ENCODE assay signal across 8 cellular contexts in the genomic region with DNA sequence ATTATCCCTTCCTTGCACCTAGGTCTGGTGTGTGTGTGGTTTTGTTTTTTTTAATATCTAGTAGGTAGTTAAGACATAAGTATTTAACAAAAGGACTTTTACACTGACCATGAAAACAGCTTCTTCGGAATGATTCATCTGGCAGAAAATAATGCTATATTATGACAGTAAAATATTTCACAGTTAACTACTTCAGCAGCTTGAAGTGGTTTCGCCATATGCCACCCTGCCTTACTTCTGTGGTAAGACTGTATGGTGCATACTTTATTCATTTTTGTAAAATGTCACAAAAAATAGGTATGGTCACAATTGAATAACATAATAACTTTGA. TPM values are rescaled to one million over a fixed set of nuclear protein-coding genes. Genes with fewer than 3 reads are reported as not detected.
DNase-seq lines count a peak whose midpoint lies in the region; ATAC-seq and TF ChIP-seq lines count a peak whose summit lies in the region.

No MANE protein-coding gene starts in this region.

- peak overlapping the region; percentile 88 for H3K4me3 ChIP-seq in HFF-Myc (replicated peaks; ENCODE audit: low read depth, low read length)
- H3K4me3 ChIP-seq in iPS-11a (ENCODE audit: low read depth, low read length): peak overlapping the region; percentile 75

- no peak for TF ChIP-seq CTCF in HFF-Myc (IDR thresholded peaks at IDR 0.05; ENCODE audit: low read depth, low read length, missing control alignments)

- POLR2A ChIA-PET in activated CD8-positive, alpha-beta T cell treated with anti-CD3 and anti-CD28 coated beads, Interleukin-2, amount 10 ng/mL, durations not matched to agents 7 days and 5 days (lab: Charles Lee): interaction anchor here (0.6 kb wide), 1 partner anchor 258 kb away, joined by 3 read pairs; no protein-coding TSS in a partner anchor

- H3K4me1 Mint-ChIP-seq in activated CD8-positive, alpha-beta T cell treated with anti-CD3 and anti-CD28 coated beads, Interleukin-2, amount 10 ng/mL, durations not matched to agents 7 days and 5 days (ENCODE audit: low read depth): peaks cover 26% of the 10 kb centered on the region
- peaks cover 21% of the 10 kb centered on the region for H3K4me1 Mint-ChIP-seq in stimulated activated effector memory CD8-positive, alpha-beta T cell treated with anti-CD3 and anti-CD28 coated beads, Interleukin-12 subunit alpha, Interleukin-12 subunit beta, amount 100 ng/mL, for 72 hours

- H3K4me3 Mint-ChIP-seq in activated CD8-positive, alpha-beta T cell treated with anti-CD3 and anti-CD28 coated beads, Interleukin-2, amount 10 ng/mL, durations not matched to agents 7 days and 5 days: peak overlapping the region; percentile 78
- H3K4me3 Mint-ChIP-seq in stimulated activated effector memory CD8-positive, alpha-beta T cell treated with anti-CD3 and anti-CD28 coated beads, Interleukin-12 subunit alpha, Interleukin-12 subunit beta, amount 100 ng/mL, for 72 hours: peak overlapping the region; percentile 90

- no peak for ATAC-seq in activated CD8-positive, alpha-beta T cell treated with anti-CD3 and anti-CD28 coated beads, Interleukin-2, amount 10 ng/mL, durations not matched to agents 7 days and 5 days
- ATAC-seq in stimulated activated effector memory CD8-positive, alpha-beta T cell treated with anti-CD3 and anti-CD28 coated beads, Interleukin-12 subunit alpha, Interleukin-12 subunit beta, amount 100 ng/mL, for 72 hours: no peak
- no peak for ATAC-seq in GM21786 (IDR thresholded peaks at IDR 0.05; ENCODE audit: unreplicated experiment)

- H3K9me3 Mint-ChIP-seq in activated CD8-positive, alpha-beta T cell treated with anti-CD3 and anti-CD28 coated beads, Interleukin-2, amount 10 ng/mL, durations not matched to agents 7 days and 5 days (ENCODE audit: insufficient read depth): no peaks in the 10 kb centered on the region
- no peaks in the 10 kb centered on the region for H3K9me3 Mint-ChIP-seq in stimulated activated effector memory CD8-positive, alpha-beta T cell treated with anti-CD3 and anti-CD28 coated beads, Interleukin-12 subunit alpha, Interleukin-12 subunit beta, amount 100 ng/mL, for 72 hours

- CTCF ChIA-PET in activated CD8-positive, alpha-beta T cell treated with anti-CD3 and anti-CD28 coated beads, Interleukin-2, amount 10 ng/mL, durations not matched to agents 7 days and 5 days (lab: Charles Lee): interaction anchor here (1.6 kb wide), 1 partner anchor 10 kb away, joined by 7 read pairs; no protein-coding TSS in a partner anchor

- no peaks in the 10 kb centered on the region for H3K36me3 Mint-ChIP-seq in activated CD8-positive, alpha-beta T cell treated with anti-CD3 and anti-CD28 coated beads, Interleukin-2, amount 10 ng/mL, durations not matched to agents 7 days and 5 days (ENCODE audit: low read depth)
- no peaks in the 10 kb centered on the region for H3K36me3 Mint-ChIP-seq in stimulated activated effector memory CD8-positive, alpha-beta T cell treated with anti-CD3 and anti-CD28 coated beads, Interleukin-12 subunit alpha, Interleukin-12 subunit beta, amount 100 ng/mL, for 72 hours

- no peak overlapping the region for H3K27ac Mint-ChIP-seq in activated CD8-positive, alpha-beta T cell treated with anti-CD3 and anti-CD28 coated beads, Interleukin-2, amount 10 ng/mL, durations not matched to agents 7 days and 5 days
- H3K27ac Mint-ChIP-seq in stimulated activated effector memory CD8-positive, alpha-beta T cell treated with anti-CD3 and anti-CD28 coated beads, Interleukin-12 subunit alpha, Interleukin-12 subunit beta, amount 100 ng/mL, for 72 hours: no peak overlapping the region

- H3K27me3 Mint-ChIP-seq in activated CD8-positive, alpha-beta T cell treated with anti-CD3 and anti-CD28 coated beads, Interleukin-2, amount 10 ng/mL, durations not matched to agents 7 days and 5 days (ENCODE audit: low read depth): peaks cover 35% of the 10 kb centered on the region

- DNase-seq in HFF-Myc (ENCODE audit: extremely low read depth, low read depth) (no peak), GF-D8 (lab: John Stamatoyannopoulos, UW) (no peak), putamen (ENCODE audit: low spot score) (no peak), SK-N-DZ (ENCODE audit: low spot score) (no peak)
- no peak for DNase-seq in activated CD8-positive, alpha-beta T cell treated with anti-CD3 and anti-CD28 coated beads, Interleukin-2, amount 10 ng/mL, durations not matched to agents 7 days and 5 days
- no peak for DNase-seq in stimulated activated effector memory CD8-positive, alpha-beta T cell treated with anti-CD3 and anti-CD28 coated beads, Interleukin-12 subunit alpha, Interleukin-12 subunit beta, amount 100 ng/mL, for 72 hours (ENCODE audit: low spot score in 2 of 2)

RNA-seq across cellular contexts. Expression of a gene that starts 0.9 kb away (rescaled TPM):
- total RNA-seq in activated CD8-positive, alpha-beta T cell treated with anti-CD3 and anti-CD28 coated beads, Interleukin-2, amount 10 ng/mL, durations not matched to agents 7 days and 5 days: 1 to 10 TPM; 3.1 to 3.6 TPM
- 9.9 and 12.2 TPM in 2 replicates for polyA plus RNA-seq in SK-N-DZ (2014; cell fraction: cytosol; rRNA removed)
- polyA plus RNA-seq in SK-N-DZ (2014; cell fraction: nucleus; rRNA removed): 14.4 and 17.7 TPM in 2 replicates
